8 cellular contexts compared by ENCODE assay signal in the genomic region with DNA sequence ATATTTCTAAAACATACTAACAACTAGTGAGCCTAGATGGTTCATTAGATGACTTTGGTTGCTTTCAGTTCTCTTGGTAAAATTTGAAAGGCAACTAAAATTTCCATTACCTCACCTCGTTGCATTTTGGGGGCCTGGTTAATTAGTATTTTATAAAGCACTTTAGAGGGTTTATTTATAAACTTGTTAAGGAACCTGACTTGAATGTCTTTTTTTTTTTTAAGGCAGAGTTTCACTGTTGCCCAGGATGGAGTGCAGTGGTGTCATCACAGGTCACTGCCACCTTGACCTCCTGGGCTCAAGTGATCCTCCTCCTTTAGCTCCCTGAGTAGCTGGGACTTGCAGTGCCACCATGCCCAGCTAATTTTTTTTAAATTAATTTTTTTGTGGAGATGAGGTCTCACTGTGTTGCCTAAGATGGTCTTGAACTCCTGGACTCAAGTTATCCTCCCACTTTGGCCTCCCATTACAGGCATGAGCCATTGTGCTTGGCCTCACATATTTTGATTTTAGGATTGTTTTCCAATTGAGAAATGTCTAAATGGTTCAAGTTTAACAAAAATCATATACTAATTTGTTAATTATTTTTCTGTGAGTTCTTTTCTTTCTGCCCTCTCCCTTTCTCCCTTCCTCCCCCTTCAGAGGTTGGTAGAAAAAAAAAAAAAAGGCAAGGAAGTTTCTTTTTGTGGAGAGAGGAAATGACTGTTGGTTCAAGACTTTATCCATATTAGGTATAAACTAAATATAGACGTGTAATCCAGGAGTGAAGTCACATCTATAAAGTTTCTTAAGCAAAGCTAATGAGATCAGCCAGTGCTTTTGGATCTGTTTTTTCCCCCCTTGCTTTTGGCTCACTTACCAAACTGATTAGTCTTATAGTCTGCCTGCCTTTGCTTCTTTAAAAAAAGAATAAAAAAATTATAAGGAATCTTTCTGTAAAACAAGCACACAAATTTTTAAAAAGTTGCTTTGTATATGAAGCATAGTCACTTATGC. TPM values are rescaled to one million over a fixed set of nuclear protein-coding genes. Genes with fewer than 3 reads are reported as not detected.
DNase-seq lines count a peak whose midpoint lies in the region; ATAC-seq and TF ChIP-seq lines count a peak whose summit lies in the region.

No MANE protein-coding gene starts in this region.

- peak overlapping the region in 3 of 5 experiments; percentile 23 to 81 (median 74) for H3K27ac Mint-ChIP-seq in brain

- peaks cover 32% of the 10 kb centered on the region for H3K4me1 Mint-ChIP-seq in brain

- DNase-seq in HT1080 (ENCODE audit: low read depth) (peak; percentile 95), UCSD-AML1 (lab: John Stamatoyannopoulos, UW; ENCODE audit: unreplicated experiment) (no peak), NCI-H748 (lab: John Stamatoyannopoulos, UW; ENCODE audit: unreplicated experiment) (no peak)

- no peak overlapping the region for H3K4me3 ChIP-seq in liver (ENCODE audit: low read depth in 1 of 3, low read length in 3 of 3)

- no peaks in the 10 kb centered on the region for H3K27me3 ChIP-seq in liver (ENCODE audit: control insufficient read depth in 4 of 4, insufficient read depth in 4 of 4, low read length in 3 of 4)

- peaks cover 28% of the 10 kb centered on the region for H3K36me3 Mint-ChIP-seq in brain

- no peaks in the 10 kb centered on the region for H3K36me3 ChIP-seq in liver (ENCODE audit: control insufficient read depth in 4 of 4, insufficient read depth in 3 of 4, low read depth in 1 of 4, low read length in 3 of 4)

- H3K27me3 Mint-ChIP-seq in brain: no peaks in the 10 kb centered on the region

- H3K4me3 Mint-ChIP-seq in brain: no peak overlapping the region

- H3K9ac ChIP-seq in liver (ENCODE audit: low read depth in 1 of 2, low read length in 2 of 2): no peak overlapping the region

- WGBS in liver: 17% methylated on average over 2 of the region's 2 CpGs

- peaks cover 9 to 52% (median 31%) of the 10 kb centered on the region in 4 donors for H3K4me1 ChIP-seq in liver (ENCODE audit: control insufficient read depth in 4 of 4, insufficient read depth in 4 of 4, low read length in 3 of 4)

- TF ChIP-seq CTCF in 22Rv1 (IDR thresholded peaks at IDR 0.05) (no peak), brain (conservative IDR thresholded peaks at IDR 0.05) (no peak), liver (IDR thresholded peaks at IDR 0.05; ENCODE audit: low read depth, low read length, missing input control) (no peak)

- peak overlapping the region; percentile 48 for H3K27ac ChIP-seq in 22Rv1
- H3K27ac ChIP-seq in liver (ENCODE audit: low read depth in 1 of 2, low read length in 2 of 2): peak overlapping the region; percentile 51 to 73

- peak in 1 of 2 donors; percentile 12 for TF ChIP-seq RAD21 in liver (IDR thresholded peaks at IDR 0.05)

- no peaks in the 10 kb centered on the region for H3K9me3 Mint-ChIP-seq in brain

- no peaks in the 10 kb centered on the region for H3K9me3 ChIP-seq in liver (ENCODE audit: control insufficient read depth in 4 of 4, low read length in 3 of 4)

- ATAC-seq in HG02973 (IDR thresholded peaks at IDR 0.05; ENCODE audit: unreplicated experiment) (no peak), HG02571 (IDR thresholded peaks at IDR 0.05; ENCODE audit: unreplicated experiment) (no peak)

TF ChIP-seq in liver, 16 proteins besides CTCF, POLR2A, EP300 and RAD21:
- TF ChIP-seq NR2F2 (IDR thresholded peaks at IDR 0.05): peak; percentile 32
- no peak for TF ChIP-seq HNF4G (IDR thresholded peaks at IDR 0.05)
- TF ChIP-seq JUND (IDR thresholded peaks at IDR 0.05): peak in 1 of 2 donors; percentile 36
- no peak for TF ChIP-seq EGR1 (IDR thresholded peaks at IDR 0.05; ENCODE audit: low read depth in 2 of 2)
- no peak for TF ChIP-seq RXRA (IDR thresholded peaks at IDR 0.05)

RNA-seq across cellular contexts. Expression of a gene that starts 24.7 kb away (rescaled TPM):
- 108 and 122 TPM in 2 replicates for total RNA-seq in HT1080 (2014; rRNA removed; shearing (Covaris generic))
- 303 and 386 TPM in 2 replicates for polyA plus RNA-seq in HT1080 (2015; cell fraction: cytosol; rRNA removed)
- polyA plus RNA-seq in HT1080 (2015; cell fraction: nucleus; rRNA removed): 218 and 228 TPM in 2 replicates
- polyA plus RNA-seq in brain (ENCODE audit: insufficient read depth, low read depth, low replicate concordance) (148 TPM), liver (10 to 100 TPM; 15.0 to 20.6 TPM)
- total RNA-seq in liver: 10 to 100 TPM; 36.1 to 40.7 TPM
